ENCODE assay signal across 24 cellular contexts in genomic region chr12:67531519-67531918, GRCh38.
"Had no signal": no experiment of that assay in that cellular context is flagged by ENCODE, and none has a peak within 500 bp of the region (broad histone marks: within the 10 kb centered on the region; RNA-seq: fewer than 3 reads in every experiment).

No MANE protein-coding gene starts in this region.

- H3K4me1 Mint-ChIP-seq: stimulated activated effector memory CD8-positive, alpha-beta T cell treated with anti-CD3 and anti-CD28 coated beads, Interleukin-12 subunit alpha, Interleukin-12 subunit beta, amount 100 ng/mL, for 72 hours had no signal

- H3K4me3 ChIP-seq: esophagus muscularis mucosa, gastroesophageal sphincter, ovary, prostate gland, transverse colon had no signal

- H3K9me3 ChIP-seq: esophagus muscularis mucosa, gastroesophageal sphincter, ovary, prostate gland, transverse colon had no signal

- H3K27me3 ChIP-seq: esophagus muscularis mucosa, gastroesophageal sphincter, ovary, transverse colon had no signal

- H3K9me3 Mint-ChIP-seq: activated T-cell treated with anti-CD3 and anti-CD28 coated beads, Interleukin-2, amount 50 U/mL, for 4 hours; central memory CD8-positive, alpha-beta T cell; stimulated activated effector memory CD8-positive, alpha-beta T cell treated with anti-CD3 and anti-CD28 coated beads, Interleukin-12 subunit alpha, Interleukin-12 subunit beta, amount 100 ng/mL, for 72 hours; T-helper 1 cell treated with Interleukin-12 subunit alpha and Interleukin-12 subunit beta and Interleukin-4 antibody, amounts not matched to agents 30 μg/mL and 1 μg/mL, for 36 hours had no signal

- H3K27ac ChIP-seq: esophagus muscularis mucosa, gastroesophageal sphincter, ovary, prostate gland, transverse colon had no signal

- H3K27ac Mint-ChIP-seq: activated naive CD8-positive, alpha-beta T cell treated with anti-CD3 and anti-CD28 coated beads for 36 hours; activated T-helper 2 cell treated with anti-CD3 and anti-CD28 coated beads, Interferon-gamma antibody, Interleukin-2, Interleukin-4, amounts not matched to agents 10 μg/mL and 5 μg/mL and 100 μg/mL, durations not matched to agents 14 hours and 24 hours and 36 hours; stimulated activated effector memory CD8-positive, alpha-beta T cell treated with anti-CD3 and anti-CD28 coated beads, Interleukin-12 subunit alpha, Interleukin-12 subunit beta, amount 100 ng/mL, for 72 hours; stimulated activated naive CD8-positive, alpha-beta T cell treated with anti-CD3 and anti-CD28 coated beads, Interleukin-15, amount 100 ng/mL, for 72 hours; T-helper 1 cell treated with Interleukin-12 subunit alpha and Interleukin-12 subunit beta and Interleukin-4 antibody, amounts not matched to agents 30 μg/mL and 1 μg/mL, for 36 hours; WTC11 had no signal

- H3K4me3 Mint-ChIP-seq: activated naive CD8-positive, alpha-beta T cell treated with anti-CD3 and anti-CD28 coated beads for 36 hours; activated T-cell treated with anti-CD3 and anti-CD28 coated beads, Interleukin-2, amount 50 U/mL, for 4 hours; central memory CD8-positive, alpha-beta T cell; natural killer cell treated with Interleukin-12 subunit alpha and Interleukin-12 subunit beta and Interleukin-15 and Interleukin-18, amount 100 ng/mL, for 72 hours; stimulated activated effector memory CD8-positive, alpha-beta T cell treated with anti-CD3 and anti-CD28 coated beads, Interleukin-12 subunit alpha, Interleukin-12 subunit beta, amount 100 ng/mL, for 72 hours; stimulated activated naive CD8-positive, alpha-beta T cell treated with anti-CD3 and anti-CD28 coated beads, Interleukin-15, amount 100 ng/mL, for 72 hours; T-helper 1 cell treated with Interleukin-12 subunit alpha and Interleukin-12 subunit beta and Interleukin-4 antibody, amounts not matched to agents 30 μg/mL and 1 μg/mL, for 36 hours; WTC11 had no signal

- H3K4me1 ChIP-seq: prostate gland had no signal

- H3K36me3 Mint-ChIP-seq: activated naive CD8-positive, alpha-beta T cell treated with anti-CD3 and anti-CD28 coated beads for 36 hours; natural killer cell treated with Interleukin-12 subunit alpha and Interleukin-12 subunit beta and Interleukin-15 and Interleukin-18, amount 100 ng/mL, for 72 hours; stimulated activated effector memory CD8-positive, alpha-beta T cell treated with anti-CD3 and anti-CD28 coated beads, Interleukin-12 subunit alpha, Interleukin-12 subunit beta, amount 100 ng/mL, for 72 hours had no signal

- H3K27me3 Mint-ChIP-seq: activated naive CD8-positive, alpha-beta T cell treated with anti-CD3 and anti-CD28 coated beads for 36 hours; central memory CD8-positive, alpha-beta T cell; stimulated activated naive CD8-positive, alpha-beta T cell treated with anti-CD3 and anti-CD28 coated beads, Interleukin-15, amount 100 ng/mL, for 72 hours had no signal

- DNase-seq: activated CD8-positive, alpha-beta memory T cell treated with anti-CD3 and anti-CD28 coated beads, Interleukin-2, amount 50 U/mL, for 48 hours; activated naive CD4-positive, alpha-beta T cell; activated naive CD8-positive, alpha-beta T cell treated with anti-CD3 and anti-CD28 coated beads for 36 hours; activated T-cell treated with anti-CD3 and anti-CD28 coated beads, Interleukin-2, amount 50 U/mL, for 4 hours; effector memory CD4-positive, alpha-beta T cell; head of caudate nucleus; hypothalamus; islet precursor cell; left cardiac atrium; midbrain; ovary; stimulated activated CD4-positive, alpha-beta T cell treated with anti-CD3 and anti-CD28 coated beads, Interleukin-12 subunit alpha, Interleukin-12 subunit beta, amount 100 ng/mL, for 4 hours; stimulated activated naive CD8-positive, alpha-beta T cell treated with anti-CD3 and anti-CD28 coated beads, Interleukin-15, amount 100 ng/mL, for 72 hours; T1000; transverse colon had no signal

- ATAC-seq: activated T-cell treated with anti-CD3 and anti-CD28 coated beads, Interleukin-2, amount 50 U/mL, for 4 hours; gastroesophageal sphincter; left cardiac atrium; natural killer cell treated with Interleukin-12 subunit alpha and Interleukin-12 subunit beta and Interleukin-15 and Interleukin-18, amount 100 ng/mL, for 72 hours; stimulated activated effector memory CD8-positive, alpha-beta T cell treated with anti-CD3 and anti-CD28 coated beads, Interleukin-12 subunit alpha, Interleukin-12 subunit beta, amount 100 ng/mL, for 72 hours; stimulated activated naive CD8-positive, alpha-beta T cell treated with anti-CD3 and anti-CD28 coated beads, Interleukin-15, amount 100 ng/mL, for 72 hours; WTC11 had no signal

- H3K36me3 ChIP-seq: esophagus muscularis mucosa, gastroesophageal sphincter, ovary, prostate gland, transverse colon had no signal
